ENCODE assay signal across 10 cellular contexts in genomic region chr21:20996421-20997307, GRCh38. TPM values are rescaled to one million over a fixed set of nuclear protein-coding genes. Genes with fewer than 3 reads are reported as not detected.
DNase-seq lines count a peak whose midpoint lies in the region; ATAC-seq, FAIRE-seq and TF ChIP-seq lines count a peak whose summit lies in the region.
"Had no signal": no experiment of that assay in that cellular context is flagged by ENCODE, and none has a peak within 500 bp of the region (broad histone marks: within the 10 kb centered on the region; RNA-seq: fewer than 3 reads in every experiment).

No MANE protein-coding gene starts in this region.

- no peak overlapping the region for H2AFZ ChIP-seq in HepG2 (ENCODE audit: low read length)

- TF ChIP-seq POLR2A in right lobe of liver (IDR thresholded peaks at IDR 0.05) (no peak), HepG2 (IDR thresholded peaks at IDR 0.05; ENCODE audit: insufficient read depth in 1 of 2, low read depth in 2 of 2, low read length in 2 of 2) (no peak)

- H3K9me3 Mint-ChIP-seq in natural killer cell: no peaks in the 10 kb centered on the region

- POLR2A ChIA-PET in HepG2 (lab: Yijun Ruan, JAX): no interaction called here

- TF ChIP-seq EP300 in HepG2 (IDR thresholded peaks at IDR 0.05; ENCODE audit: low read depth in 2 of 2, low read length in 2 of 2) (no peak), HepG2 (CRISPR knock-in tag; IDR thresholded peaks at IDR 0.05; ENCODE audit: borderline replicate concordance) (no peak)

- DNase-seq in right lobe of liver: no peak
- DNase-seq in HepG2 (ENCODE audit: low spot score): no peak
- DNase-seq in natural killer cell: no peak
- no peak for DNase-seq in activated gamma-delta T cell treated with Interleukin-2 at 50 U/mL for 16 hours
- no peak for DNase-seq in DMS 273 (lab: John Stamatoyannopoulos, UW; ENCODE audit: unreplicated experiment)
- no peak for DNase-seq in NCI-H2171 treated with DMSO at 0.1 percent for 48 hours (lab: John Stamatoyannopoulos, UW)
- no peak for DNase-seq in foreskin melanocyte
- DNase-seq: aorta, NCI-H187 treated with DMSO at 0.1 percent for 48 hours had no signal

- H3K9me3 ChIP-seq in right lobe of liver (no peaks in the 10 kb centered on the region), HepG2 (ENCODE audit: low read length) (no peaks in the 10 kb centered on the region), ectodermal cell (ENCODE audit: control insufficient read depth, low read length) (no peaks in the 10 kb centered on the region)

- H3K4me3 Mint-ChIP-seq in natural killer cell: peak overlapping the region; percentile 71

- WGBS in right lobe of liver (ENCODE audit: insufficient coverage, low coverage, low lambda C conversion rate, missing lambda C conversion rate): 41% methylated on average over 21 of the region's 27 CpGs
- 47% methylated on average over 22 of the region's 27 CpGs for WGBS in HepG2 (ENCODE audit: low lambda C conversion rate)
- 20 to 25% methylated on average over 25 to 27 of the region's 27 CpGs for WGBS in ectodermal cell, 2 experiments

- H3K4me3 ChIP-seq in right lobe of liver: peak overlapping the region in 2 of 3 donors; percentile 32 to 45
- H3K4me3 ChIP-seq in HepG2 (replicated peaks in 1 of 3; ENCODE audit: insufficient read depth in 1 of 3, low read depth in 2 of 3, low read length in 3 of 3): no peak overlapping the region
- peak overlapping the region; percentile 51 for H3K4me3 ChIP-seq in ectodermal cell (ENCODE audit: insufficient read depth, low read depth, low read length)

- H3K36me3 ChIP-seq in right lobe of liver (no peaks in the 10 kb centered on the region), HepG2 (replicated peaks in 1 of 2; ENCODE audit: control insufficient read depth in 1 of 2, insufficient read depth in 2 of 2, low read length in 2 of 2) (no peaks in the 10 kb centered on the region), ectodermal cell (ENCODE audit: control insufficient read depth, insufficient read depth, low read length) (no peaks in the 10 kb centered on the region)

- BruUV-seq in HepG2 (replicated peaks; lab: Mats Ljungman, UMichigan): no TSS peak

- TF ChIP-seq RAD21 in HepG2 (CRISPR knock-in tag; IDR thresholded peaks at IDR 0.05): no peak

- H3K27me3 Mint-ChIP-seq in natural killer cell (ENCODE audit: low read depth in 2 of 2): no peaks in the 10 kb centered on the region

- intact Hi-C loops in right lobe of liver (cut with DNase I) (no loop called here), HepG2 (cut with micrococcal nuclease; ENCODE audit: unreplicated experiment) (no loop called here), natural killer cell (cut with micrococcal nuclease) (no loop called here)

- H3K4me1 ChIP-seq in right lobe of liver (no peaks in the 10 kb centered on the region), HepG2 (ENCODE audit: insufficient read depth, low read length) (no peaks in the 10 kb centered on the region), ectodermal cell (ENCODE audit: control insufficient read depth, insufficient read depth, low read length) (no peaks in the 10 kb centered on the region)

- no peaks in the 10 kb centered on the region for H3K79me2 ChIP-seq in HepG2 (ENCODE audit: insufficient read depth, low read length)

- no peak overlapping the region for H3K9ac ChIP-seq in HepG2 (ENCODE audit: insufficient read depth, low read depth, low read length)

- peaks cover 12 to 26% of the 10 kb centered on the region in 2 donors for H3K4me1 Mint-ChIP-seq in natural killer cell

- in situ Hi-C loops in HepG2 (cut with HindIII; ENCODE audit: extremely low pct_ligation_motif_present, low pct_unique_long_range_greater_than_20kb): no loop called here

- H3K4me2 ChIP-seq in HepG2 (ENCODE audit: low read depth, low read length): no peak overlapping the region

- CTCF ChIA-PET in HepG2 (lab: Yijun Ruan, JAX; ENCODE audit: low intra/inter-chr PET ratio, low total read pairs): no interaction called here

- H4K20me1 ChIP-seq in HepG2 (ENCODE audit: insufficient read depth, low read length): no peaks in the 10 kb centered on the region

- ATAC-seq in right lobe of liver (no peak), HepG2 (no peak), natural killer cell (no peak)

- no peak for TF ChIP-seq CTCF in right lobe of liver (IDR thresholded peaks at IDR 0.05)
- no peak for TF ChIP-seq CTCF in HepG2 (CRISPR knock-in tag; IDR thresholded peaks at IDR 0.05)
- no peak for TF ChIP-seq CTCF in natural killer cell (IDR thresholded peaks at IDR 0.05)

- H3K27ac ChIP-seq in right lobe of liver (no peak overlapping the region), HepG2 (ENCODE audit: extremely low read length, insufficient read depth, low read length) (no peak overlapping the region), ectodermal cell (ENCODE audit: insufficient read depth, low read depth, low read length, poor library complexity, severe bottlenecking) (no peak overlapping the region)

- H3K27ac Mint-ChIP-seq in natural killer cell: peak overlapping the region in 1 of 2 donors; percentile 10

- peaks cover 4% of the 10 kb centered on the region in 2 donors for H3K27me3 ChIP-seq in right lobe of liver
- peaks cover 0 to 6% of the 10 kb centered on the region in 2 experiments; a peak in 1 of 5 replicates for H3K27me3 ChIP-seq in HepG2 (ENCODE audit: control insufficient read depth in 1 of 2, insufficient read depth in 2 of 2, low read length in 2 of 2)
- H3K27me3 ChIP-seq in ectodermal cell (ENCODE audit: control insufficient read depth, insufficient read depth, low read length, poor library complexity, severe bottlenecking): peaks cover 31% of the 10 kb centered on the region

- H3K36me3 Mint-ChIP-seq in natural killer cell: no peaks in the 10 kb centered on the region

- no peak for FAIRE-seq in HepG2 (lab: Jason Lieb, UNC)

TF ChIP-seq in HepG2, 621 proteins besides CTCF, POLR2A, EP300 and RAD21:
- TF ChIP-seq DPF2 (CRISPR knock-in tag; IDR thresholded peaks at IDR 0.05; ENCODE audit: borderline replicate concordance, low read depth) (no peak), SIN3B (IDR thresholded peaks at IDR 0.05; ENCODE audit: low read length) (no peak), HOXA5 (CRISPR knock-in tag; IDR thresholded peaks at IDR 0.05) (no peak), ZNF234 (CRISPR knock-in tag; conservative IDR thresholded peaks at IDR 0.05) (no peak), ZNF282 (IDR thresholded peaks at IDR 0.05; ENCODE audit: partially characterized antibody) (no peak)

RNA-seq across cellular contexts. Expression of gene NCAM2, which starts 1.5 kb away (rescaled TPM):
- total RNA-seq in right lobe of liver (1 to 10 TPM in 1 of 6 experiments, under 1 TPM in 3, not detected in 2; 0.38 to 1.4 (median 0.81) TPM), HepG2 (2016; rRNA removed; fragmentation: Illumina TruSeq; extraction: Trizol) (not detected in 2 replicates), natural killer cell (not detected)
- total RNA-seq in HepG2 (2016; cell fraction: cytosol; rRNA removed; fragmentation: Illumina TruSeq; extraction: Trizol; ENCODE audit: low read depth): not detected in 2 replicates
- not detected in 2 replicates for total RNA-seq in HepG2 (2016; cell fraction: insoluble cytoplasmic fraction; rRNA removed; fragmentation: Illumina TruSeq; extraction: Trizol)
- not detected in 2 replicates for total RNA-seq in HepG2 (2016; cell fraction: membrane; rRNA removed; fragmentation: Illumina TruSeq; extraction: Trizol)
- total RNA-seq in HepG2 (2016; cell fraction: nucleus; rRNA removed; fragmentation: Illumina TruSeq; extraction: Trizol): not detected in 2 replicates
- polyA plus RNA-seq in HepG2 (2011; rRNA removed): not detected in 2 replicates
- not detected in 2 replicates for polyA plus RNA-seq in HepG2 (2011; cell fraction: cytosol; rRNA removed)
- not detected in 2 replicates for polyA plus RNA-seq in HepG2 (2011; cell fraction: nucleus; rRNA removed)
- not detected in 2 replicates for polyA plus RNA-seq in HepG2 (2012)
- not detected in 2 replicates for polyA plus RNA-seq in HepG2 (2016; cell fraction: cytosol; fragmentation: Illumina TruSeq; extraction: Trizol; ENCODE audit: low read depth)
- polyA plus RNA-seq in HepG2 (2016; cell fraction: insoluble cytoplasmic fraction; fragmentation: Illumina TruSeq; extraction: Trizol; ENCODE audit: low read depth): not detected in 2 replicates
- not detected in 2 replicates for polyA plus RNA-seq in HepG2 (2016; cell fraction: membrane; fragmentation: Illumina TruSeq; extraction: Trizol; ENCODE audit: low read depth)
- polyA plus RNA-seq in HepG2 (2016; cell fraction: nucleus; fragmentation: Illumina TruSeq; extraction: Trizol; ENCODE audit: insufficient read depth, low read depth): not detected in 2 replicates
- 0.21 TPM in 1 of 2 replicates, not detected in the other for polyA minus RNA-seq in HepG2 (2011; rRNA and poly(A)+ RNA removed; ENCODE audit: low replicate concordance)
- not detected in 2 replicates for polyA minus RNA-seq in HepG2 (2011; cell fraction: cytosol; rRNA and poly(A)+ RNA removed)
- not detected in 2 replicates for polyA minus RNA-seq in HepG2 (2011; cell fraction: nucleus; rRNA and poly(A)+ RNA removed)
- 3.1 TPM for polyA plus RNA-seq in ectodermal cell (2013, experiment 1 of 4)
- 4.6 TPM for polyA plus RNA-seq in ectodermal cell (2013, experiment 2 of 4)
- 3.2 TPM for polyA plus RNA-seq in ectodermal cell (2013, experiment 3 of 4)
- 5.9 TPM for polyA plus RNA-seq in ectodermal cell (2013, experiment 4 of 4)

Comparison
In these comparisons a context has a peak if more than half of its experiments do, and no peak if none do; other contexts are left out.
1. H3K4me3 ChIP-seq: peak in right lobe of liver (2 of 3) and ectodermal cell (single experiment); none in HepG2 (0 of 3).